10 cellular contexts compared by ENCODE assay signal in the genomic region with DNA sequence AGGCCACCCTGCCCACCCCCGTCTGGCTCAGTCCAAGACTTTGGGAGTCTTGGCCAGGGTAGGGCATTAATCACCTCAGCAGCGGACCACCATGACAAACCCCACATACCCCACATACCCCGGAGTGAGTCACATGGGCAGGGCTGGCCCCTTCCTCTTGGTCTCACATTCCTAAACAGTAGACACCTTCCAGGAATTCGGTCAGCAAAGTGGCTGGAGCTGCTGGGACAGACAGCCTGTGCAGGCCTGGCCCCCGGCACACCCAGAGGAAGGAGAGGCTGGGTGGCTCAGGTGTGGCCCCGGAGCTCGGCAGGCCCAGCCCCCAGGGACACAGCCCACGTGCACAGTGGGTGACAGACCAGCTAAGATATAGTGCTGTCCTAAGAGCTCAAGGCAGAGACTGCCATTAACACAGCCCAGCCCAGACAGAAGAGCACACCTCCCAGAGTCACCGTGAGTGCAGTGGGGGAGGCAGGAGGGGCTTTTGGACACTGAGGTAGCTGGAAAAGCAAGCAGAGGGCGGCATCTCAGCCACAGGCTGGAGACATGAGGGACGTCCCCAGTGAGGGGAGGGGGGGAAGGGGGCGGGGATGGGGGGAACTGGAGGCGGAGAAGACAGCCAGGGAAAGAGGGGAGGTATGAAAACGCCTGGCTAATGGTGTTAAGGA. TPM values are rescaled to one million over a fixed set of nuclear protein-coding genes. Genes with fewer than 3 reads are reported as not detected.
DNase-seq lines count a peak whose midpoint lies in the region; TF ChIP-seq lines count a peak whose summit lies in the region.
"Had no signal": no experiment of that assay in that cellular context is flagged by ENCODE, and none has a peak within 500 bp of the region (broad histone marks: within the 10 kb centered on the region; RNA-seq: fewer than 3 reads in every experiment).

No MANE protein-coding gene starts in this region.

- intact Hi-C loops in lower leg skin (cut with DNase I; ENCODE audit: low total_unique reads), result no loop called here

- WGBS in lower leg skin, 2 donors, result 31 to 52% methylated on average over 11 to 13 of the region's 14 CpGs

- no peak for TF ChIP-seq CTCF in lower leg skin (IDR thresholded peaks at IDR 0.05)

- TF ChIP-seq POLR2A in lower leg skin (IDR thresholded peaks at IDR 0.05), result no peak

- H3K4me3 ChIP-seq in lower leg skin (ENCODE audit: low read depth, poor library complexity, severe bottlenecking), result no peak overlapping the region

- H3K27ac ChIP-seq in epithelial cell of prostate, result peak overlapping the region; percentile 100

- DNase-seq in AG20443 (ENCODE audit: low spot score) (peak; percentile 81), NCI-H510A (lab: John Stamatoyannopoulos, UW) (peak; percentile 55), epithelial cell of prostate (ENCODE audit: low read depth, low spot score) (no peak), myocyte (ENCODE audit: low read depth) (peak; percentile 75), NCI-H146 (lab: John Stamatoyannopoulos, UW) (no peak), DMS153 treated with DMSO at 0.1 percent for 48 hours (lab: John Stamatoyannopoulos, UW; ENCODE audit: unreplicated experiment) (no peak), lower leg skin (ENCODE audit: low spot score in 2 of 2) (no peak)
- DNase-seq in activated naive CD4-positive, alpha-beta T cell treated with Interleukin-2 at 50 U/mL for 16 hours, result no peak
- DNase-seq: cortex of kidney; stimulated activated naive CD4-positive, alpha-beta T cell treated with Interleukin-2 at 50 U/mL for 16 hours had no signal

RNA-seq across cellular contexts. Expression of a gene that starts 24.0 kb away (rescaled TPM):
- 3.2 and 6.1 TPM in 2 replicates for total RNA-seq in myocyte
- 4.4 TPM for polyA plus RNA-seq in myocyte (2012)
- 10 to 100 TPM; 17.2 to 47.7 (median 33.3) TPM for total RNA-seq in lower leg skin

Comparison
In these comparisons a context has a peak if more than half of its experiments do, and no peak if none do; other contexts are left out.
1. DNase-seq: peak in AG20443 (single experiment), NCI-H510A (single experiment) and myocyte (single experiment); none in epithelial cell of prostate (single experiment), NCI-H146 (single experiment), DMS153 treated with DMSO at 0.1 percent for 48 hours (single experiment), lower leg skin (0 of 2) and activated naive CD4-positive, alpha-beta T cell treated with Interleukin-2 at 50 U/mL for 16 hours (single experiment).